1 cellular context compared by ENCODE assay signal in genomic region chr2:73176881-73177644, GRCh38.
A peak's percentile ranks its signal among the peaks of the same experiment; 100 is the strongest.
TF ChIP-seq lines count a peak whose summit lies in the region.

No MANE protein-coding gene starts in this region.

TF ChIP-seq in HepG2, 621 proteins besides CTCF, POLR2A, EP300 and RAD21 (continued from another document and continues in another):
- TF ChIP-seq ZNF20 (CRISPR knock-in tag; IDR thresholded peaks at IDR 0.05), result no peak
- TF ChIP-seq ZBTB44 (CRISPR knock-in tag; IDR thresholded peaks at IDR 0.05), result 0 out of 2 replicates have a peak, but pooled peaks have one; percentile 54
- TF ChIP-seq ELF1 (CRISPR knock-in tag; IDR thresholded peaks at IDR 0.05), result peak; percentile 61
- peak; percentile 53; the same call in 1 of the 2 replicates for TF ChIP-seq IKZF5 (CRISPR knock-in tag; IDR thresholded peaks at IDR 0.05)
- 0 out of 2 replicates have a peak, but pooled peaks have one; percentile 3 for TF ChIP-seq SNAPC4 (CRISPR knock-in tag; IDR thresholded peaks at IDR 0.05)
- no peak for TF ChIP-seq SETDB1 (CRISPR knock-in tag; IDR thresholded peaks at IDR 0.05; ENCODE audit: borderline replicate concordance)
- TF ChIP-seq REPIN1 (CRISPR knock-in tag; IDR thresholded peaks at IDR 0.05; ENCODE audit: borderline replicate concordance, low read depth), result peak; percentile 90
- TF ChIP-seq ZSCAN12 (CRISPR knock-in tag; IDR thresholded peaks at IDR 0.05), result no peak
- TF ChIP-seq ZNF747 (CRISPR knock-in tag; IDR thresholded peaks at IDR 0.05; ENCODE audit: borderline replicate concordance), result no peak
- peak; percentile 67; the same call in 1 of the 2 replicates for TF ChIP-seq HOXD1 (CRISPR knock-in tag; IDR thresholded peaks at IDR 0.05)
- no peak for TF ChIP-seq ZC3H4 (CRISPR knock-in tag; IDR thresholded peaks at IDR 0.05; ENCODE audit: borderline replicate concordance)
- TF ChIP-seq HBP1 (CRISPR knock-in tag; IDR thresholded peaks at IDR 0.05; ENCODE audit: low read depth), result peak; percentile 72
- TF ChIP-seq SP4 (CRISPR knock-in tag; IDR thresholded peaks at IDR 0.05), result peak; percentile 76; the same call in 1 of the 2 replicates
- no peak; the same call in 1 of the 2 replicates for TF ChIP-seq PLSCR1 (CRISPR knock-in tag; IDR thresholded peaks at IDR 0.05; ENCODE audit: borderline replicate concordance)
- TF ChIP-seq ZNF12 (CRISPR knock-in tag; IDR thresholded peaks at IDR 0.05), result peak; percentile 29; the same call in 1 of the 2 replicates
- peak; percentile 73 for TF ChIP-seq GATAD1 (CRISPR knock-in tag; IDR thresholded peaks at IDR 0.05)
- TF ChIP-seq FOXP1 (IDR thresholded peaks at IDR 0.05), result no peak
- TF ChIP-seq FOXP1 (CRISPR knock-in tag; IDR thresholded peaks at IDR 0.05), result 0 out of 2 replicates have a peak, but pooled peaks have one; percentile 13
- no peak for TF ChIP-seq NFATC3 (CRISPR knock-in tag; IDR thresholded peaks at IDR 0.05)
- no peak for TF ChIP-seq ZNF121 (CRISPR knock-in tag; IDR thresholded peaks at IDR 0.05)
- no peak for TF ChIP-seq MNT (IDR thresholded peaks at IDR 0.05)
- TF ChIP-seq ZNF362 (CRISPR knock-in tag; IDR thresholded peaks at IDR 0.05; ENCODE audit: borderline replicate concordance), result peak; percentile 70; the same call in 1 of the 2 replicates
- TF ChIP-seq ZNF367 (CRISPR knock-in tag; IDR thresholded peaks at IDR 0.05; ENCODE audit: borderline replicate concordance), result no peak
- TF ChIP-seq KLF9 (CRISPR knock-in tag; IDR thresholded peaks at IDR 0.05; ENCODE audit: low read depth), result no peak
- no peak for TF ChIP-seq DNMT3B (CRISPR knock-in tag; conservative IDR thresholded peaks at IDR 0.05)
- peak; percentile 54 for TF ChIP-seq FOXO1 (CRISPR knock-in tag; IDR thresholded peaks at IDR 0.05)
- no peak for TF ChIP-seq SOX13 (IDR thresholded peaks at IDR 0.05)
- TF ChIP-seq SOX13 (CRISPR knock-in tag; conservative IDR thresholded peaks at IDR 0.05 in 1 of 2, IDR thresholded peaks at IDR 0.05 in 1 of 2), result peak in 1 of 2 experiments; percentile 45; a peak in 1 of 4 replicates
- TF ChIP-seq ZNF574 (CRISPR knock-in tag; IDR thresholded peaks at IDR 0.05), result peak; percentile 72
- no peak for TF ChIP-seq KLF12 (CRISPR knock-in tag; IDR thresholded peaks at IDR 0.05; ENCODE audit: borderline replicate concordance)
- TF ChIP-seq BORCS8-MEF2B (CRISPR knock-in tag; IDR thresholded peaks at IDR 0.05), result no peak; the same call in 1 of the 2 replicates
- TF ChIP-seq ZFAT (CRISPR knock-in tag; conservative IDR thresholded peaks at IDR 0.05), result no peak
- TF ChIP-seq SIN3B (IDR thresholded peaks at IDR 0.05; ENCODE audit: low read length), result no peak
- 0 out of 2 replicates have a peak, but pooled peaks have one; percentile 86 for TF ChIP-seq ZNF468 (CRISPR knock-in tag; IDR thresholded peaks at IDR 0.05)
- 0 out of 2 replicates have a peak, but pooled peaks have one; percentile 62 for TF ChIP-seq ZSCAN22 (CRISPR knock-in tag; IDR thresholded peaks at IDR 0.05)
- TF ChIP-seq BCL6 (CRISPR knock-in tag; IDR thresholded peaks at IDR 0.05), result peak; percentile 46; the same call in 1 of the 2 replicates
- no peak for TF ChIP-seq POLR2AphosphoS2 (IDR thresholded peaks at IDR 0.05; ENCODE audit: low read depth, low read length)
- TF ChIP-seq PHF8 (CRISPR knock-in tag; IDR thresholded peaks at IDR 0.05), result peak; percentile 51
- TF ChIP-seq FOXA1 (IDR thresholded peaks at IDR 0.05), result no peak
- TF ChIP-seq FOXA1 (CRISPR knock-in tag; IDR thresholded peaks at IDR 0.05), result peak; percentile 54
- TF ChIP-seq ATF7-NPFF (CRISPR knock-in tag; IDR thresholded peaks at IDR 0.05; ENCODE audit: low read depth), result peak; percentile 72
- TF ChIP-seq RBAK (CRISPR knock-in tag; IDR thresholded peaks at IDR 0.05), result no peak
- TF ChIP-seq ZNF512 (CRISPR knock-in tag; IDR thresholded peaks at IDR 0.05), result 0 out of 2 replicates have a peak, but pooled peaks have one; percentile 60
- TF ChIP-seq RXRB (CRISPR knock-in tag; IDR thresholded peaks at IDR 0.05; ENCODE audit: borderline replicate concordance), result peak; percentile 72; the same call in 1 of the 2 replicates
- no peak for TF ChIP-seq ZNF737 (CRISPR knock-in tag; IDR thresholded peaks at IDR 0.05; ENCODE audit: borderline replicate concordance)
- 0 out of 2 replicates have a peak, but pooled peaks have one; percentile 60 for TF ChIP-seq RARG (CRISPR knock-in tag; IDR thresholded peaks at IDR 0.05; ENCODE audit: low read depth)
- TF ChIP-seq FOXJ3 (CRISPR knock-in tag; IDR thresholded peaks at IDR 0.05; ENCODE audit: borderline replicate concordance), result 0 out of 2 replicates have a peak, but pooled peaks have one; percentile 34
- no peak for TF ChIP-seq ZNF883 (CRISPR knock-in tag; IDR thresholded peaks at IDR 0.05; ENCODE audit: not compliant biosample characterization)
- TF ChIP-seq NRL (CRISPR knock-in tag; IDR thresholded peaks at IDR 0.05; ENCODE audit: borderline replicate concordance), result peak; percentile 90
- TF ChIP-seq ZNF251 (CRISPR knock-in tag; IDR thresholded peaks at IDR 0.05), result no peak
- TF ChIP-seq ZNF264 (CRISPR knock-in tag; IDR thresholded peaks at IDR 0.05), result no peak
- TF ChIP-seq ADNP (CRISPR knock-in tag; IDR thresholded peaks at IDR 0.05), result no peak
- TF ChIP-seq ZNF850 (CRISPR knock-in tag; conservative IDR thresholded peaks at IDR 0.05), result no peak
